8 cellular contexts compared by ENCODE assay signal in the genomic region with DNA sequence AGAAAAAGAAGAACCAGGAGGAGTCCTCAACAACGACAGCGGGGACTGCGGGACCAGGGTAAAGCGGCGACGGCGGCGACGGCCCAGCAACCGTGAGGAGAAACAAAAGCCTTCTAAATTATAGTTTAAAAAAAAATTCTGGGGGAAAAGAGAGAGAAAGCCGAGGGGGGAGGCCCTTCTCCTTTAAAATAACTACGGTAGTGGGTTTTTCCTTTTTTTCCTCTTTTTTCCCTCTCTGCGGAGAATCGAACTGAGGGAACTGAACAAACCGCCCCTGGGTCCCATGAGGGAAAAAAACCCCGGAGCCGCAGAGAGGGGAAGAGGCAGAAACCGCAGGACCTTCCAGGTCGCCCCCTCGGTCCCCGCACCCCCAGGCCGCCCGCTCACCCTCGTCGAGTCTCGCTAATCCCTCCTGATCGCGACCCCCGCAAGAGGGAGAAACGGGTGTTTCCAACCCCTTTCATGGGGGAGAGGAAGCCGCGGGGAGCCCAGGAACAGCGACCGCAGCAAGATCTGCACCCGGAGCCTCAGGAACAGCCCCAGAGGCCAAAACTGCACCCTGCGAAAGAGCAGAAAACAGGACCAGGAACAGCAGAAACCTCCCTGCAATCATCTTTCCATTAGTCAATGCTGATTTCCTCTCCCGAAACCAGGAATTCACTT. TPM values are rescaled to one million over a fixed set of nuclear protein-coding genes. Genes with fewer than 3 reads are reported as not detected.
A peak's percentile ranks its signal among the peaks of the same experiment; 100 is the strongest.
DNase-seq lines count a peak whose midpoint lies in the region; ATAC-seq and TF ChIP-seq lines count a peak whose summit lies in the region.

No MANE protein-coding gene starts in this region.

- H3K9ac ChIP-seq in IMR-90 (ENCODE audit: low read depth, low read length): peak overlapping the region; percentile 61

- peak overlapping the region; percentile 86 for H2AFZ ChIP-seq in IMR-90 (replicated peaks; ENCODE audit: low read length, poor library complexity)

- no peaks in the 10 kb centered on the region for H3K9me3 Mint-ChIP-seq in activated naive CD8-positive, alpha-beta T cell treated with anti-CD3 and anti-CD28 coated beads, Interleukin-2, amount 50 U/mL, for 24 hours

- H2BK20ac ChIP-seq in IMR-90 (ENCODE audit: low read depth, low read length): no peak overlapping the region

- H3K23ac ChIP-seq in IMR-90 (ENCODE audit: low read depth, low read length): peak overlapping the region; percentile 70; the same call in 1 of the 2 replicates

- POLR2A ChIA-PET in BJ (lab: Charles Lee) (no interaction called here), IMR-90 (lab: Charles Lee; ENCODE audit: unreplicated experiment) (interaction anchor here (0.6 to 0.9 kb wide), 2 partner anchors 131 to 272 kb away, joined by 3 read pairs; a partner anchor contains a TSS)

- H3K9me1 ChIP-seq in IMR-90 (ENCODE audit: insufficient read depth, low read length): no peaks in the 10 kb centered on the region; the same call in 1 of the 2 replicates

- no peak for ATAC-seq in IMR-90 (ENCODE audit: low read depth)
- no peak for ATAC-seq in activated naive CD8-positive, alpha-beta T cell treated with anti-CD3 and anti-CD28 coated beads, Interleukin-2, amount 50 U/mL, for 24 hours

- peaks cover 78% of the 10 kb centered on the region for H3K4me1 Mint-ChIP-seq in activated naive CD8-positive, alpha-beta T cell treated with anti-CD3 and anti-CD28 coated beads, Interleukin-2, amount 50 U/mL, for 24 hours

- peak overlapping the region; percentile 97 for H3K27ac Mint-ChIP-seq in activated naive CD8-positive, alpha-beta T cell treated with anti-CD3 and anti-CD28 coated beads, Interleukin-2, amount 50 U/mL, for 24 hours

- H2BK15ac ChIP-seq in IMR-90 (ENCODE audit: low read depth, low read length): no peak overlapping the region

- H3K18ac ChIP-seq in IMR-90 (ENCODE audit: low read depth, low read length): no peak overlapping the region; the same call in 1 of the 2 replicates

- no peak for TF ChIP-seq POLR2A in IMR-90 (IDR thresholded peaks at IDR 0.05; ENCODE audit: low read depth, low read length)
- TF ChIP-seq POLR2A in spleen (IDR thresholded peaks at IDR 0.05): no peak

- CTCF ChIA-PET in BJ (lab: Yijun Ruan, JAX) (interaction anchor here (0.7 to 1.1 kb wide), 2 partner anchors 85 to 258 kb away, joined by 3 read pairs; no protein-coding TSS in a partner anchor), IMR-90 (lab: Yijun Ruan, JAX) (interaction anchor here (1.0 kb wide), 1 partner anchor 37 kb away, joined by 3 read pairs; no protein-coding TSS in a partner anchor)

- no peak for TF ChIP-seq RAD21 in IMR-90 (IDR thresholded peaks at IDR 0.05; ENCODE audit: low read length)

- peak overlapping the region; percentile 72 for H3K4me2 ChIP-seq in IMR-90 (ENCODE audit: low read depth, low read length)

- no peak overlapping the region for H4K5ac ChIP-seq in IMR-90 (ENCODE audit: low read depth, low read length)

- DNase-seq in BJ (ENCODE audit: low read depth) (no peak), IMR-90 (peak; percentile 24), iPS DF 6.9 (ENCODE audit: low read depth, low spot score) (no peak), spleen (peak; percentile 91), NCI-H1048 (lab: John Stamatoyannopoulos, UW) (no peak), HT-29 (ENCODE audit: low spot score) (no peak), NCI-H510A (lab: John Stamatoyannopoulos, UW) (no peak)
- peak; percentile 20 for DNase-seq in activated naive CD8-positive, alpha-beta T cell treated with anti-CD3 and anti-CD28 coated beads, Interleukin-2, amount 50 U/mL, for 24 hours

- peak overlapping the region; percentile 5 for H2BK5ac ChIP-seq in IMR-90 (ENCODE audit: low read depth, low read length, poor library complexity, severe bottlenecking)

- H3K4me1 ChIP-seq in IMR-90 (ENCODE audit: control insufficient read depth, insufficient read depth, low read length) (no peaks in the 10 kb centered on the region; the same call in 1 of the 2 replicates), iPS DF 6.9 (ENCODE audit: control insufficient read depth, insufficient read depth, low read length) (peaks cover 4% of the 10 kb centered on the region; the same call in 1 of the 2 replicates), spleen (peaks cover 41 to 92% (median 86%) of the 10 kb centered on the region in 6 donors)

- H3K27me3 Mint-ChIP-seq in activated naive CD8-positive, alpha-beta T cell treated with anti-CD3 and anti-CD28 coated beads, Interleukin-2, amount 50 U/mL, for 24 hours: no peaks in the 10 kb centered on the region

- H3K27me3 ChIP-seq in BJ (ENCODE audit: control insufficient read depth, insufficient read depth, low read length) (no peaks in the 10 kb centered on the region), IMR-90 (ENCODE audit: control insufficient read depth, insufficient read depth, low read length) (no peaks in the 10 kb centered on the region), iPS DF 6.9 (ENCODE audit: control insufficient read depth, insufficient read depth, low read length) (no peaks in the 10 kb centered on the region), spleen (replicated peaks in 1 of 7) (no peaks in the 10 kb centered on the region)

- H3K36me3 ChIP-seq in BJ (ENCODE audit: control insufficient read depth, insufficient read depth, low read length) (no peaks in the 10 kb centered on the region), IMR-90 (ENCODE audit: control insufficient read depth, insufficient read depth, low read length) (no peaks in the 10 kb centered on the region), iPS DF 6.9 (ENCODE audit: control insufficient read depth, insufficient read depth, low read length) (no peaks in the 10 kb centered on the region), spleen (no peaks in the 10 kb centered on the region)

- H3K79me1 ChIP-seq in IMR-90 (ENCODE audit: low read depth in 1 of 2, low read length in 2 of 2): peaks cover 7 to 17% of the 10 kb centered on the region in 2 experiments; a peak in 3 of 4 replicates

- WGBS in IMR-90 (ENCODE audit: extremely low coverage in 2 of 2, insufficient read length in 1 of 2), 2 experiments: 2% methylated on average over 10 of the region's 37 CpGs; no CpG with 5 or more reads in 1 of the 2 experiments
- 100% methylated on average over 1 of the region's 37 CpGs for WGBS in iPS DF 6.9 (ENCODE audit: insufficient coverage, insufficient read length)
- WGBS in spleen, 5 donors: 1 to 2% (median 1%) methylated on average over 34 to 37 of the region's 37 CpGs

- H3K36me3 Mint-ChIP-seq in activated naive CD8-positive, alpha-beta T cell treated with anti-CD3 and anti-CD28 coated beads, Interleukin-2, amount 50 U/mL, for 24 hours (ENCODE audit: low read depth): no peaks in the 10 kb centered on the region

- intact Hi-C loops in IMR-90 (cut with micrococcal nuclease): loop anchor here (1.0 to 5.0 kb wide), 4 partner anchors 84 to 270 kb away; no protein-coding TSS in a partner anchor
- intact Hi-C loops in spleen (cut with DNase I; ENCODE audit: low total_unique reads): no loop called here

- H3K14ac ChIP-seq in IMR-90 (replicated peaks; ENCODE audit: low read depth, low read length): peak overlapping the region; percentile 48

- H3K27ac ChIP-seq in IMR-90 (ENCODE audit: insufficient read depth, low read length) (peak overlapping the region; percentile 38), iPS DF 6.9 (ENCODE audit: low read length) (no peak overlapping the region), spleen (peak overlapping the region; percentile 75 to 98 (median 92))

- H4K20me1 ChIP-seq in IMR-90 (ENCODE audit: insufficient read depth, low read length): 0 out of 2 replicates have a peak, but pooled peaks cover 7% of the 10 kb centered on the region

- peak overlapping the region; percentile 97 for H2AK9ac ChIP-seq in IMR-90 (replicated peaks; ENCODE audit: low read depth, low read length, poor library complexity)

- H2AK5ac ChIP-seq in IMR-90 (ENCODE audit: low read depth, low read length): no peak overlapping the region

- no peak for TF ChIP-seq CTCF in BJ (IDR thresholded peaks at IDR 0.05; ENCODE audit: insufficient read depth, low read depth, low read length)
- TF ChIP-seq CTCF in IMR-90 (conservative IDR thresholded peaks at IDR 0.05; ENCODE audit: low read depth, low read length): no peak
- no peak for TF ChIP-seq CTCF in spleen (IDR thresholded peaks at IDR 0.05 in 8 of 11, conservative IDR thresholded peaks at IDR 0.05 in 3 of 11)

- H3K9me3 ChIP-seq in IMR-90 (ENCODE audit: control insufficient read depth, insufficient read depth, low read length): no peaks in the 10 kb centered on the region
- no peaks in the 10 kb centered on the region for H3K9me3 ChIP-seq in iPS DF 6.9 (ENCODE audit: control insufficient read depth, insufficient read depth, low read length)
- H3K9me3 ChIP-seq in spleen: no peaks in the 10 kb centered on the region

- H3K4me3 Mint-ChIP-seq in activated naive CD8-positive, alpha-beta T cell treated with anti-CD3 and anti-CD28 coated beads, Interleukin-2, amount 50 U/mL, for 24 hours: peak overlapping the region; percentile 93

- peak overlapping the region; percentile 79 for H3K4me3 ChIP-seq in BJ (ENCODE audit: low read depth, low read length)
- peak overlapping the region; percentile 59 for H3K4me3 ChIP-seq in IMR-90 (ENCODE audit: insufficient read depth, low read depth, low read length)
- H3K4me3 ChIP-seq in iPS DF 6.9 (ENCODE audit: low read length): peak overlapping the region; percentile 59; the same call in 1 of the 2 replicates
- peak overlapping the region; percentile 58 to 81 (median 74) for H3K4me3 ChIP-seq in spleen

- H3K4ac ChIP-seq in IMR-90 (ENCODE audit: low read depth, low read length): no peak overlapping the region

- no peak overlapping the region for H4K91ac ChIP-seq in IMR-90 (ENCODE audit: insufficient read depth, low read depth, low read length)

- dilution Hi-C loops in IMR-90 (cut with HindIII; ENCODE audit: low sequenced_read_pairs, unreplicated experiment): no loop called here

- BruUV-seq in IMR-90 (replicated peaks; lab: Mats Ljungman, UMichigan): no TSS peak

- no peak overlapping the region for H2BK120ac ChIP-seq in IMR-90 (ENCODE audit: low read depth, low read length)

- no peak overlapping the region for H4K8ac ChIP-seq in IMR-90 (ENCODE audit: low read depth in 2 of 2, low read length in 2 of 2)

- H3K56ac ChIP-seq in IMR-90 (ENCODE audit: extremely low read depth, insufficient read depth, low read length): 0 out of 2 replicates have a peak overlapping the region, but pooled peaks have one; percentile 4

- in situ Hi-C loops in IMR-90 (cut with MboI; ENCODE audit: low sequenced_read_pairs): no loop called here

TF ChIP-seq in IMR-90, 13 proteins besides CTCF, POLR2A, EP300 and RAD21 (continues in another document):
- TF ChIP-seq BHLHE40 (IDR thresholded peaks at IDR 0.05; ENCODE audit: low read depth, low read length): no peak
- TF ChIP-seq CHD1 (IDR thresholded peaks at IDR 0.05; ENCODE audit: low read depth, low read length): no peak; the same call in 1 of the 2 replicates

RNA-seq across cellular contexts. Expression of a gene that starts 0.5 kb away (rescaled TPM):
- 16.4 and 23.9 TPM in 2 replicates for polyA plus RNA-seq in BJ (2011; rRNA removed)
- 25.3 and 32.2 TPM in 2 replicates for polyA minus RNA-seq in BJ (2011; rRNA and poly(A)+ RNA removed)
- total RNA-seq in IMR-90 (2012; rRNA removed): 22.6 and 24.2 TPM in 2 replicates
- 7.8 and 8.5 TPM in 2 replicates for polyA plus RNA-seq in IMR-90 (2012; rRNA removed)
- 2.8 and 2.9 TPM in 2 replicates for polyA plus RNA-seq in IMR-90 (2012; cell fraction: cytosol; rRNA removed)
- 3.1 and 21.7 TPM in 2 replicates for polyA plus RNA-seq in IMR-90 (2012; cell fraction: nucleus; rRNA removed; ENCODE audit: low replicate concordance)
- total RNA-seq in spleen: 100 to 1,000 TPM in 2 of 7 donors, 10 to 100 TPM in 5; 65.5 to 107 (median 88.3) TPM
- 1 to 10 TPM; 2.3 to 7.3 (median 2.9) TPM for polyA plus RNA-seq in spleen
- 7.0 and 7.2 TPM in 2 replicates for total RNA-seq in HT-29 (2014; rRNA removed; shearing (Covaris generic))

Comparison
In these comparisons a context has a peak if more than half of its experiments do, and no peak if none do; other contexts are left out.
1. DNase-seq: peak in IMR-90 (single experiment), activated naive CD8-positive, alpha-beta T cell treated with anti-CD3 and anti-CD28 coated beads, Interleukin-2, amount 50 U/mL, for 24 hours (single experiment) and spleen (single experiment); none in BJ (single experiment), iPS DF 6.9 (single experiment), NCI-H1048 (single experiment), HT-29 (single experiment) and NCI-H510A (single experiment).
2. Peak in every context shown above with its lines, with median percentiles within 50 percentile points of each other: H3K4me3 ChIP-seq.